24 cellular contexts compared by ENCODE assay signal in genomic region chr1:150311762-150312161, GRCh38.
"Had no signal": no experiment of that assay in that cellular context is flagged by ENCODE, and none has a peak within 500 bp of the region (broad histone marks: within the 10 kb centered on the region; RNA-seq: fewer than 3 reads in every experiment).

No MANE protein-coding gene starts in this region.

- H3K27ac Mint-ChIP-seq: naive B cell; nephron; stimulated activated memory B cell treated with anti-CD40 and anti-IgM and Interleukin-4, amounts not matched to agents 10 μg/mL and 1 μg/mL and 100 μg/mL, for 72 hours; stimulated activated naive CD8-positive, alpha-beta T cell treated with anti-CD3 and anti-CD28 coated beads, Interleukin-15, amount 100 ng/mL, for 72 hours had no signal

- DNase-seq: effector memory CD4-positive, alpha-beta T cell; gastrocnemius medialis; heart right ventricle; hypothalamus; kidney glomerular epithelial cell; mesendoderm; naive B cell; posterior cingulate gyrus; spleen; stimulated activated CD4-positive, alpha-beta T cell treated with anti-CD3 and anti-CD28 coated beads, Interleukin-15, amount 100 ng/mL, for 24 hours; stimulated activated CD4-positive, alpha-beta T cell treated with anti-CD3 and anti-CD28 coated beads, Interleukin-1b, Interleukin-23, amount 100 ng/mL, for 48 hours; stimulated activated CD4-positive, alpha-beta T cell treated with anti-CD3 and anti-CD28 coated beads, Interleukin-4, amount 100 ng/mL, for 24 hours; stimulated activated naive CD8-positive, alpha-beta T cell treated with anti-CD3 and anti-CD28 coated beads, Interleukin-15, amount 100 ng/mL, for 72 hours; testis; upper lobe of right lung had no signal

- FAIRE-seq: endometrium, islet of Langerhans had no signal

- H3K4me1 ChIP-seq: gastrocnemius medialis, heart right ventricle, spleen, testis, tibial nerve, upper lobe of right lung, vagina had no signal

- H3K4me3 ChIP-seq: gastrocnemius medialis, heart right ventricle, spleen, testis, tibial nerve, upper lobe of right lung, vagina had no signal

- H3K27ac ChIP-seq: gastrocnemius medialis, heart right ventricle, neutrophil, spleen, testis, tibial nerve, upper lobe of right lung, vagina had no signal

- H3K9me3 ChIP-seq: gastrocnemius medialis, heart right ventricle, neutrophil, spleen, testis, tibial nerve, upper lobe of right lung, vagina had no signal

- H3K9me3 Mint-ChIP-seq: naive B cell; nephron; stimulated activated memory B cell treated with anti-CD40 and anti-IgM and Interleukin-4, amounts not matched to agents 10 μg/mL and 1 μg/mL and 100 μg/mL, for 72 hours; stimulated activated naive CD8-positive, alpha-beta T cell treated with anti-CD3 and anti-CD28 coated beads, Interleukin-15, amount 100 ng/mL, for 72 hours had no signal

- ATAC-seq: esophagus mucosa; gastrocnemius medialis; heart right ventricle; sciatic nerve; stimulated activated memory B cell treated with anti-CD40 and anti-IgM and Interleukin-4, amounts not matched to agents 10 μg/mL and 1 μg/mL and 100 μg/mL, for 72 hours; stimulated activated naive CD8-positive, alpha-beta T cell treated with anti-CD3 and anti-CD28 coated beads, Interleukin-15, amount 100 ng/mL, for 72 hours; upper lobe of right lung had no signal

- H3K4me3 Mint-ChIP-seq: naive B cell; nephron; stimulated activated memory B cell treated with anti-CD40 and anti-IgM and Interleukin-4, amounts not matched to agents 10 μg/mL and 1 μg/mL and 100 μg/mL, for 72 hours; stimulated activated naive CD8-positive, alpha-beta T cell treated with anti-CD3 and anti-CD28 coated beads, Interleukin-15, amount 100 ng/mL, for 72 hours had no signal

- H3K4me1 Mint-ChIP-seq: stimulated activated memory B cell treated with anti-CD40 and anti-IgM and Interleukin-4, amounts not matched to agents 10 μg/mL and 1 μg/mL and 100 μg/mL, for 72 hours; stimulated activated naive CD8-positive, alpha-beta T cell treated with anti-CD3 and anti-CD28 coated beads, Interleukin-15, amount 100 ng/mL, for 72 hours had no signal

- H3K27me3 Mint-ChIP-seq: naive B cell; stimulated activated memory B cell treated with anti-CD40 and anti-IgM and Interleukin-4, amounts not matched to agents 10 μg/mL and 1 μg/mL and 100 μg/mL, for 72 hours; stimulated activated naive CD8-positive, alpha-beta T cell treated with anti-CD3 and anti-CD28 coated beads, Interleukin-15, amount 100 ng/mL, for 72 hours had no signal

- H3K27me3 ChIP-seq: gastrocnemius medialis, heart right ventricle, neutrophil, spleen, testis, tibial nerve, upper lobe of right lung, vagina had no signal
